ENCODE assay signal across 2 cellular contexts in the genomic region with DNA sequence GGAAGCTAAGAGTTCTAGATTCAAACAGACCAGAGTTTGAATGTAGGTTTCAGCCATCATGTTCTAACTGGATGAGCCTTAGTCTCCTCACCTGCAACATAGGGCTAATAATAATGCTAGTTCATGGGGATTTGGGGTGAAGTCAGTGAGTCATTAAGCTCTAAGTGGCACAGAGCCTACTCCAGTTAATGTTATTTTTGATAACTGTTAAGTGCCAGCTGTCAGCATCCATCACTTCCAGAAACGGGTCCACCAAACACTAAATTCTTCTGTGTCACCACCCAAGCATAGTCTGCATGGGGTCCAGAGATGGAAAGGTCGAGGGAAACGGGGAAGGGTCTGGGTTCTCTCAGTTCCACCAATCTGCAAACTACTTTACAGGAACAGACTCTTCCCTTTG.
TF ChIP-seq lines count a peak whose summit lies in the region.

No MANE protein-coding gene starts in this region.

TF ChIP-seq in HCT116, 20 proteins besides CTCF, POLR2A, EP300 and RAD21:
- TF ChIP-seq, protein P1, sequence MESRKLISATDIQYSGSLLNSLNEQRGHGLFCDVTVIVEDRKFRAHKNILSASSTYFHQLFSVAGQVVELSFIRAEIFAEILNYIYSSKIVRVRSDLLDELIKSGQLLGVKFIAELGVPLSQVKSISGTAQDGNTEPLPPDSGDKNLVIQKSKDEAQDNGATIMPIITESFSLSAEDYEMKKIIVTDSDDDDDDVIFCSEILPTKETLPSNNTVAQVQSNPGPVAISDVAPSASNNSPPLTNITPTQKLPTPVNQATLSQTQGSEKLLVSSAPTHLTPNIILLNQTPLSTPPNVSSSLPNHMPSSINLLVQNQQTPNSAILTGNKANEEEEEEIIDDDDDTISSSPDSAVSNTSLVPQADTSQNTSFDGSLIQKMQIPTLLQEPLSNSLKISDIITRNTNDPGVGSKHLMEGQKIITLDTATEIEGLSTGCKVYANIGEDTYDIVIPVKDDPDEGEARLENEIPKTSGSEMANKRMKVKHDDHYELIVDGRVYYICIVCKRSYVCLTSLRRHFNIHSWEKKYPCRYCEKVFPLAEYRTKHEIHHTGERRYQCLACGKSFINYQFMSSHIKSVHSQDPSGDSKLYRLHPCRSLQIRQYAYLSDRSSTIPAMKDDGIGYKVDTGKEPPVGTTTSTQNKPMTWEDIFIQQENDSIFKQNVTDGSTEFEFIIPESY (IDR thresholded peaks at IDR 0.05; ENCODE audit: extremely low read depth, insufficient replicate concordance, low read length) = no peak
- TF ChIP-seq SIN3A (IDR thresholded peaks at IDR 0.05; ENCODE audit: low read depth) (no peak), TCF7L2 (IDR thresholded peaks at IDR 0.05; ENCODE audit: borderline replicate concordance, extremely low read depth, insufficient read depth, insufficient read length) (no peak), JUND (IDR thresholded peaks at IDR 0.05) (no peak), ELF1 (IDR thresholded peaks at IDR 0.05; ENCODE audit: borderline replicate concordance, low read depth) (no peak), POLR2AphosphoS5 (IDR thresholded peaks at IDR 0.05; ENCODE audit: low read depth, low read length) (no peak), CEBPB (IDR thresholded peaks at IDR 0.05; ENCODE audit: low read depth) (no peak), ATF3 (IDR thresholded peaks at IDR 0.05) (no peak), SP1 (IDR thresholded peaks at IDR 0.05; ENCODE audit: low read depth) (no peak), FOSL1 (IDR thresholded peaks at IDR 0.05; ENCODE audit: low read depth) (no peak), EGR1 (IDR thresholded peaks at IDR 0.05; ENCODE audit: low read depth) (no peak), ZNF274 (IDR thresholded peaks at IDR 0.05; ENCODE audit: low read depth, low read length) (no peak)

TF ChIP-seq in K562, 482 proteins besides CTCF, POLR2A, EP300 and RAD21:
- no peak for TF ChIP-seq CCAR2 (IDR thresholded peaks at IDR 0.05; ENCODE audit: low read depth, low read length)
- no peak for TF ChIP-seq TAF15 (IDR thresholded peaks at IDR 0.05; ENCODE audit: low read depth, low read length)
- no peak for TF ChIP-seq CCNT2 (IDR thresholded peaks at IDR 0.05; ENCODE audit: borderline replicate concordance, extremely low read depth, insufficient read length, low read depth, low read length)
- no peak for TF ChIP-seq ZNF143 (CRISPR knock-in tag; IDR thresholded peaks at IDR 0.05)
- TF ChIP-seq ZNF785 (CRISPR knock-in tag; IDR thresholded peaks at IDR 0.05) = no peak
- no peak for TF ChIP-seq NELFE (IDR thresholded peaks at IDR 0.05; ENCODE audit: insufficient read depth, insufficient read length)
- no peak for TF ChIP-seq KDM1A (IDR thresholded peaks at IDR 0.05)
- TF ChIP-seq NR3C1 (CRISPR knock-in tag; IDR thresholded peaks at IDR 0.05) = no peak
- no peak for TF ChIP-seq SMAD2 (IDR thresholded peaks at IDR 0.05; ENCODE audit: low read depth, low read length)
- no peak for TF ChIP-seq PYGO2 (tag; IDR thresholded peaks at IDR 0.05)
- no peak for TF ChIP-seq KLF13 (tag; IDR thresholded peaks at IDR 0.05; ENCODE audit: borderline replicate concordance, low read depth)
- no peak for TF ChIP-seq SMARCE1 (IDR thresholded peaks at IDR 0.05)
- no peak for TF ChIP-seq ZMIZ1 (IDR thresholded peaks at IDR 0.05; ENCODE audit: low read depth in 2 of 2, low read length in 2 of 2)
- no peak for TF ChIP-seq BRD9 (IDR thresholded peaks at IDR 0.05; ENCODE audit: low read depth, partially characterized antibody)
